Comparison of ENCODE assay signal across 8 cellular contexts in the genomic region with DNA sequence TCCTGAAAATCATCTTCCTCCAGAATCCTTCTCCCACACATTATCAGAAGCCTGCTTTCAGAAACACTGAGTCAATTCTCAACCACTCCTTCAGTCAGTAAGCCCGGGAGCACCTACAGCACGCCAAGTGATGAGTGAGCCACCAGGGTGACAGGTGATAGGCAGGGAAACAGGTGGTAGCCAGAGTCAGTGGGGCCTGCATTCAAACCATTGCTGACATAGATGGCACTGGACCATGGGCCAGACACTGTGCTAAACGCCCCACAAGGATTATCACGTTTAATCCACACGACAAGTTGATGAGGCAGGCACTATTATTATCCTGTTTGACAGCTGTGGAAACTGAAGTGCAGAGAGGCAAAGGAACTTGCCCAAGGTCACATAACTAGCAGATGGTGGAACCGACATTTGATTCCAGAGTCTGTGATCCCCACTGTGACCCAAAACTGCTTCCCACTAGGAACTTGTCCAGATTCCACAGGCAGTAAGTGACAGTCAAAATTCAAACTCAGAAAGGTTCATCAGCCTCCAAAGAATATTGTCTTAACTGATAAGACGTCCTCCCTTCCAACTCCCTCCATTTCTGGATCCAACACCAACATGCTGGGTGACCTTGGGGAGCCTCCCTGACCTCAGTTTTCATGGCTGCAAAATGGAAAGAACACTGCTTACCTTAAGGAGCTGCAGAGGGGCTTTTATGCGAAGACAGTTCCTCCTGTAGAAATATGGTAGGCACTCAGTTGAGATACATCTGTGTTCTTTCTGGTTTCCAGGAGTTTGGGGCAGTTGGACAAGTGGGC. TPM values are rescaled to one million over a fixed set of nuclear protein-coding genes. Genes with fewer than 3 reads are reported as not detected.
A peak's percentile ranks its signal among the peaks of the same experiment; 100 is the strongest.
DNase-seq lines count a peak whose midpoint lies in the region; FAIRE-seq and TF ChIP-seq lines count a peak whose summit lies in the region.

No MANE protein-coding gene starts in this region.

- FAIRE-seq in GM19239 (lab: Jason Lieb, UNC) (no peak), frontal cortex (lab: Jason Lieb, UNC) (no peak)

- DNase-seq in COLO668 (lab: John Stamatoyannopoulos, UW; ENCODE audit: unreplicated experiment) (peak; percentile 11), NCI-H82 treated with DMSO at 0.1 percent for 48 hours (lab: John Stamatoyannopoulos, UW; ENCODE audit: unreplicated experiment) (peak; percentile 67), UCSD-AML1 (lab: John Stamatoyannopoulos, UW; ENCODE audit: unreplicated experiment) (no peak), GM19239 (ENCODE audit: insufficient read length, low spot score) (no peak), NCI-H1092 (lab: John Stamatoyannopoulos, UW) (no peak), frontal cortex (ENCODE audit: low spot score in 2 of 2) (no peak)

- peaks cover 11% of the 10 kb centered on the region for H3K9me3 Mint-ChIP-seq in nephron

- no peaks in the 10 kb centered on the region for H3K36me3 Mint-ChIP-seq in nephron (ENCODE audit: low read depth)

- H3K4me3 Mint-ChIP-seq in nephron = peak overlapping the region in 1 of 3 experiments; percentile 40

- H3K4me1 Mint-ChIP-seq in nephron = peaks cover 39% of the 10 kb centered on the region

- H3K27ac Mint-ChIP-seq in nephron = peak overlapping the region; percentile 78 to 98 (median 97)

- TF ChIP-seq CTCF in nephron (IDR thresholded peaks at IDR 0.05; ENCODE audit: unreplicated experiment in 3 of 3) = no peak

- H3K27me3 Mint-ChIP-seq in nephron (ENCODE audit: low read depth) = peaks cover 9% of the 10 kb centered on the region

- peak overlapping the region; percentile 3 for H3K27ac ChIP-seq in cingulate gyrus (ENCODE audit: low read depth, low read length)

RNA-seq across cellular contexts. Expression of gene TOP1, which starts 23.9 kb away (rescaled TPM):
- total RNA-seq in frontal cortex = 26.5 TPM

Comparison
In these comparisons a context has a peak if more than half of its experiments do, and no peak if none do; other contexts are left out.
1. DNase-seq: peak in COLO668 (single experiment) and NCI-H82 treated with DMSO at 0.1 percent for 48 hours (single experiment); none in UCSD-AML1 (single experiment), GM19239 (single experiment), NCI-H1092 (single experiment) and frontal cortex (0 of 2).